In the genomic region with DNA sequence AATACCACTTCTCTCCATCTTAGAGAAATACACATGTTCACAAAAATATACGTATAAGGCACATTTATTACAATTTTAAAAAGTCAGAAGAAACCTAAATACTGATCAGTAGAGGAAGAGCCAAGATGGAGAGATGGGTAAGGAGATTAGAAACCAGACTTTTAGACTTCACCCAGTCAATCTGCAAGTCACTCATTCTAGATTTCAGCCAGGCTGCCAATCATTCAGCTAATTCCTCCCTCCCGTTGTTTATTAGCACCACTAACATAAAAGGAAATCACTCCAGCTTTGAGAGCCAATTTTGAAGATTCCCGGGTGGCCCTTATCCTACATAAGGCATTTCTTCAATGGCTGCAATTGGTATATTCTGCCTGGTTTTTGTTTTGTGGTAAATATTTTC, we compare ENCODE assay signal across 6 cellular contexts.
"Had no signal": no experiment of that assay in that cellular context is flagged by ENCODE, and none has a peak within 500 bp of the region (broad histone marks: within the 10 kb centered on the region; RNA-seq: fewer than 3 reads in every experiment).

No MANE protein-coding gene starts in this region.

- H3K4me3 ChIP-seq: adrenal gland, MG63 had no signal

- H3K27ac ChIP-seq: adrenal gland, RWPE1 had no signal

- H3K9me3 ChIP-seq: adrenal gland, MG63 had no signal

- DNase-seq: NCI-H2081 treated with DMSO at 0.1 percent for 48 hours, NCI-H446 treated with DMSO at 0.1 percent for 48 hours, SIG-M5 had no signal

- H3K27me3 ChIP-seq: MG63 had no signal

- H3K36me3 ChIP-seq: adrenal gland, MG63 had no signal

- H3K4me1 ChIP-seq: adrenal gland had no signal
